In genomic region chr19:10780368-10780767, GRCh38 we compare ENCODE assay signal across 10 cellular contexts. TPM values are rescaled to one million over a fixed set of nuclear protein-coding genes. Genes with fewer than 3 reads are reported as not detected.
DNase-seq lines count a peak whose midpoint lies in the region; ATAC-seq and TF ChIP-seq lines count a peak whose summit lies in the region.
"Had no signal": no experiment of that assay in that cellular context is flagged by ENCODE, and none has a peak within 500 bp of the region (broad histone marks: within the 10 kb centered on the region; RNA-seq: fewer than 3 reads in every experiment).

No MANE protein-coding gene starts in this region.

- H3K9me1 ChIP-seq in IMR-90 (ENCODE audit: insufficient read depth, low read length), result peaks cover 3% of the 10 kb centered on the region; the same call in 1 of the 2 replicates

- peaks cover 5 to 27% of the 10 kb centered on the region in 2 experiments for H3K79me1 ChIP-seq in IMR-90 (ENCODE audit: low read depth in 1 of 2, low read length in 2 of 2)

- dilution Hi-C loops in IMR-90 (cut with HindIII; ENCODE audit: low sequenced_read_pairs, unreplicated experiment), result no loop called here

- H4K20me1 ChIP-seq in IMR-90 (ENCODE audit: insufficient read depth, low read length) (no peaks in the 10 kb centered on the region), smooth muscle cell (ENCODE audit: low read depth) (peaks cover 6% of the 10 kb centered on the region)

- TF ChIP-seq POLR2A in IMR-90 (IDR thresholded peaks at IDR 0.05; ENCODE audit: low read depth, low read length), result no peak

- intact Hi-C loops in IMR-90 (cut with micrococcal nuclease) (no loop called here), left ventricle myocardium inferior (cut with micrococcal nuclease) (no loop called here)

- in situ Hi-C loops in IMR-90 (cut with MboI; ENCODE audit: low sequenced_read_pairs), result no loop called here

- no peaks in the 10 kb centered on the region for H3K4me1 ChIP-seq in IMR-90 (ENCODE audit: control insufficient read depth, insufficient read depth, low read length)
- H3K4me1 ChIP-seq in left ventricle myocardium inferior, result peaks cover 70% of the 10 kb centered on the region
- H3K4me1 ChIP-seq in smooth muscle cell (ENCODE audit: low read depth), result no peaks in the 10 kb centered on the region

- H2BK5ac ChIP-seq in IMR-90 (ENCODE audit: low read depth, low read length, poor library complexity, severe bottlenecking), result no peak overlapping the region

- peaks cover 94% of the 10 kb centered on the region for H3K36me3 Mint-ChIP-seq in activated T-helper 17 cell treated with anti-CD3 and anti-CD28 coated beads, Interleukin-2, amount 50 U/mL, for 72 hours (ENCODE audit: low read depth)

- POLR2A ChIA-PET in IMR-90 (lab: Charles Lee; ENCODE audit: unreplicated experiment), result no interaction called here

- no peak overlapping the region for H2BK20ac ChIP-seq in IMR-90 (ENCODE audit: low read depth, low read length)

- no peaks in the 10 kb centered on the region for H3K27me3 Mint-ChIP-seq in activated T-helper 17 cell treated with anti-CD3 and anti-CD28 coated beads, Interleukin-2, amount 50 U/mL, for 72 hours

- H4K8ac ChIP-seq in IMR-90 (ENCODE audit: low read depth in 2 of 2, low read length in 2 of 2), result no peak overlapping the region

- CTCF ChIA-PET in IMR-90 (lab: Yijun Ruan, JAX), result no interaction called here

- H3K9me3 Mint-ChIP-seq in activated T-helper 17 cell treated with anti-CD3 and anti-CD28 coated beads, Interleukin-2, amount 50 U/mL, for 72 hours, result no peaks in the 10 kb centered on the region

- TF ChIP-seq CTCF in IMR-90 (conservative IDR thresholded peaks at IDR 0.05; ENCODE audit: low read depth, low read length) (no peak), left ventricle myocardium inferior (IDR thresholded peaks at IDR 0.05; ENCODE audit: borderline replicate concordance) (no peak), smooth muscle cell (IDR thresholded peaks at IDR 0.05; ENCODE audit: borderline replicate concordance, insufficient read depth, poor library complexity, severe bottlenecking) (no peak)

- no CpG with 5 or more reads among the region's 6 CpGs for WGBS in IMR-90 (ENCODE audit: extremely low coverage in 2 of 2, insufficient read length in 1 of 2), 2 experiments
- 77% methylated on average over 6 of the region's 6 CpGs for WGBS in smooth muscle cell (ENCODE audit: low lambda C conversion rate)

- H2AFZ ChIP-seq in IMR-90 (replicated peaks; ENCODE audit: low read length, poor library complexity) (no peak overlapping the region), smooth muscle cell (ENCODE audit: low read depth) (no peak overlapping the region)

- no peak overlapping the region for H2AK5ac ChIP-seq in IMR-90 (ENCODE audit: low read depth, low read length)

- H3K4me3 Mint-ChIP-seq in activated T-helper 17 cell treated with anti-CD3 and anti-CD28 coated beads, Interleukin-2, amount 50 U/mL, for 72 hours, result no peak overlapping the region

- H3K9me3 ChIP-seq in IMR-90 (ENCODE audit: control insufficient read depth, insufficient read depth, low read length), result no peaks in the 10 kb centered on the region
- no peaks in the 10 kb centered on the region for H3K9me3 ChIP-seq in left ventricle myocardium inferior (replicated peaks)
- no peaks in the 10 kb centered on the region for H3K9me3 ChIP-seq in smooth muscle cell (replicated peaks; ENCODE audit: low read depth)

- H3K4me1 Mint-ChIP-seq in activated T-helper 17 cell treated with anti-CD3 and anti-CD28 coated beads, Interleukin-2, amount 50 U/mL, for 72 hours, result no peaks in the 10 kb centered on the region

- H3K9ac ChIP-seq in IMR-90 (ENCODE audit: low read depth, low read length), result no peak overlapping the region
- no peak overlapping the region for H3K9ac ChIP-seq in smooth muscle cell (ENCODE audit: low read depth)

- no peaks in the 10 kb centered on the region for H3K27me3 ChIP-seq in IMR-90 (ENCODE audit: control insufficient read depth, insufficient read depth, low read length)
- H3K27me3 ChIP-seq in left ventricle myocardium inferior (ENCODE audit: low read depth), result no peaks in the 10 kb centered on the region
- H3K27me3 ChIP-seq in smooth muscle cell (ENCODE audit: low read depth), result no peaks in the 10 kb centered on the region

- H2BK15ac ChIP-seq in IMR-90 (ENCODE audit: low read depth, low read length), result no peak overlapping the region

- H3K4me2 ChIP-seq in IMR-90 (ENCODE audit: low read depth, low read length), result no peak overlapping the region
- H3K4me2 ChIP-seq in smooth muscle cell, result no peak overlapping the region

- TF ChIP-seq RAD21 in IMR-90 (IDR thresholded peaks at IDR 0.05; ENCODE audit: low read length), result no peak

- H2AK9ac ChIP-seq in IMR-90 (replicated peaks; ENCODE audit: low read depth, low read length, poor library complexity), result no peak overlapping the region

- H4K91ac ChIP-seq in IMR-90 (ENCODE audit: insufficient read depth, low read depth, low read length), result no peak overlapping the region

- no peak overlapping the region for H4K5ac ChIP-seq in IMR-90 (ENCODE audit: low read depth, low read length)

- H3F3A ChIP-seq in smooth muscle cell (ENCODE audit: low read depth), result no peaks in the 10 kb centered on the region

- no peak overlapping the region for H3K14ac ChIP-seq in IMR-90 (replicated peaks; ENCODE audit: low read depth, low read length)

- H3K4me3 ChIP-seq in IMR-90 (ENCODE audit: insufficient read depth, low read depth, low read length), result no peak overlapping the region
- H3K4me3 ChIP-seq in left ventricle myocardium inferior, result no peak overlapping the region
- H3K4me3 ChIP-seq in smooth muscle cell, result no peak overlapping the region
- H3K4me3 ChIP-seq: SK-N-MC had no signal

- peak overlapping the region; percentile 75 for H3K27ac Mint-ChIP-seq in activated T-helper 17 cell treated with anti-CD3 and anti-CD28 coated beads, Interleukin-2, amount 50 U/mL, for 72 hours

- no peaks in the 10 kb centered on the region for H3K79me2 ChIP-seq in smooth muscle cell (ENCODE audit: low read depth)

- DNase-seq in IMR-90 (peak; percentile 54), left ventricle myocardium inferior (no peak), smooth muscle cell (lab: John Stamatoyannopoulos, UW; ENCODE audit: unreplicated experiment) (no peak), HuH-7.5 (ENCODE audit: low spot score) (no peak), T1000 (lab: John Stamatoyannopoulos, UW) (no peak), globus pallidus (ENCODE audit: low spot score) (no peak), cerebellar cortex (ENCODE audit: low spot score) (no peak)
- DNase-seq: cortex of kidney had no signal

- no peak overlapping the region for H3K27ac ChIP-seq in IMR-90 (ENCODE audit: insufficient read depth, low read length)
- peak overlapping the region; percentile 74 for H3K27ac ChIP-seq in left ventricle myocardium inferior (replicated peaks)
- H3K27ac ChIP-seq in smooth muscle cell (ENCODE audit: low read depth), result peak overlapping the region; percentile 35
- H3K27ac ChIP-seq: SK-N-MC had no signal

- H3K18ac ChIP-seq in IMR-90 (ENCODE audit: low read depth, low read length), result no peak overlapping the region

- ATAC-seq in IMR-90 (ENCODE audit: low read depth), result no peak
- no peak for ATAC-seq in activated T-helper 17 cell treated with anti-CD3 and anti-CD28 coated beads, Interleukin-2, amount 50 U/mL, for 72 hours (replicated peaks)

- BruUV-seq in IMR-90 (replicated peaks; lab: Mats Ljungman, UMichigan), result no TSS peak

- H2BK120ac ChIP-seq in IMR-90 (ENCODE audit: low read depth, low read length), result no peak overlapping the region

- H3K23ac ChIP-seq in IMR-90 (ENCODE audit: low read depth, low read length), result no peak overlapping the region

- no peak overlapping the region for H3K4ac ChIP-seq in IMR-90 (ENCODE audit: low read depth, low read length)

- no peak overlapping the region for H3K56ac ChIP-seq in IMR-90 (ENCODE audit: extremely low read depth, insufficient read depth, low read length)

- peaks cover 65% of the 10 kb centered on the region for H3K36me3 ChIP-seq in IMR-90 (ENCODE audit: control insufficient read depth, insufficient read depth, low read length)
- peaks cover 93% of the 10 kb centered on the region for H3K36me3 ChIP-seq in left ventricle myocardium inferior
- H3K36me3 ChIP-seq in smooth muscle cell (ENCODE audit: low read depth), result no peaks in the 10 kb centered on the region

TF ChIP-seq in IMR-90, 13 proteins besides CTCF, POLR2A, EP300 and RAD21 (continues in another document):
- TF ChIP-seq ELK1 (IDR thresholded peaks at IDR 0.05; ENCODE audit: borderline replicate concordance, low read depth, low read length) (no peak), NFE2L2 (IDR thresholded peaks at IDR 0.05; ENCODE audit: low read depth, low read length) (no peak), CEBPB (IDR thresholded peaks at IDR 0.05; ENCODE audit: low read depth, low read length) (no peak), MXI1 (IDR thresholded peaks at IDR 0.05; ENCODE audit: borderline replicate concordance, low read depth, low read length) (no peak), RFX5 (IDR thresholded peaks at IDR 0.05; ENCODE audit: low read depth, low read length) (no peak), MAZ (IDR thresholded peaks at IDR 0.05; ENCODE audit: borderline replicate concordance, low read depth, low read length) (no peak), BHLHE40 (IDR thresholded peaks at IDR 0.05; ENCODE audit: low read depth, low read length) (no peak)
- TF ChIP-seq, protein P1, sequence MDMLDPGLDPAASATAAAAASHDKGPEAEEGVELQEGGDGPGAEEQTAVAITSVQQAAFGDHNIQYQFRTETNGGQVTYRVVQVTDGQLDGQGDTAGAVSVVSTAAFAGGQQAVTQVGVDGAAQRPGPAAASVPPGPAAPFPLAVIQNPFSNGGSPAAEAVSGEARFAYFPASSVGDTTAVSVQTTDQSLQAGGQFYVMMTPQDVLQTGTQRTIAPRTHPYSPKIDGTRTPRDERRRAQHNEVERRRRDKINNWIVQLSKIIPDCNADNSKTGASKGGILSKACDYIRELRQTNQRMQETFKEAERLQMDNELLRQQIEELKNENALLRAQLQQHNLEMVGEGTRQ (IDR thresholded peaks at IDR 0.05; ENCODE audit: low read depth, low read length), result no peak

RNA-seq across cellular contexts. Expression of gene TMED1, which starts 55.6 kb away (rescaled TPM):
- total RNA-seq in IMR-90 (2012; rRNA removed) (32.8 and 37.6 TPM in 2 replicates), left ventricle myocardium inferior (32.9 TPM), smooth muscle cell (30.7 and 44.4 TPM in 2 replicates)
- polyA plus RNA-seq in IMR-90 (2012; rRNA removed) (41.4 and 46.3 TPM in 2 replicates), smooth muscle cell (99.9 and 107 TPM in 2 replicates)
- polyA plus RNA-seq in IMR-90 (2012; cell fraction: cytosol; rRNA removed), result 69.8 and 76.0 TPM in 2 replicates
- polyA plus RNA-seq in IMR-90 (2012; cell fraction: nucleus; rRNA removed; ENCODE audit: low replicate concordance), result 17.4 and 25.2 TPM in 2 replicates
- 10 to 100 TPM; 17.6 to 20.2 TPM for total RNA-seq in activated T-helper 17 cell treated with anti-CD3 and anti-CD28 coated beads, Interleukin-2, amount 50 U/mL, for 72 hours
